ENCODE assay signal across 19 cellular contexts in genomic region chr4:8747467-8747841, GRCh38.
"Had no signal": no experiment of that assay in that cellular context is flagged by ENCODE, and none has a peak within 500 bp of the region (broad histone marks: within the 10 kb centered on the region; RNA-seq: fewer than 3 reads in every experiment).

No MANE protein-coding gene starts in this region.

- H3K27ac ChIP-seq: ascending aorta, esophagus muscularis mucosa, gastroesophageal sphincter, heart left ventricle, ovary, SK-N-MC, tibial artery had no signal

- H3K4me3 ChIP-seq: ascending aorta, esophagus muscularis mucosa, gastroesophageal sphincter, heart left ventricle, ovary, SK-N-MC, tibial artery had no signal

- H3K36me3 ChIP-seq: ascending aorta, esophagus muscularis mucosa, gastroesophageal sphincter, heart left ventricle, ovary, tibial artery had no signal

- FAIRE-seq: endothelial cell of umbilical vein, urothelium cell line had no signal

- H3K27me3 ChIP-seq: ascending aorta, ovary had no signal

- H3K4me1 ChIP-seq: ascending aorta, esophagus muscularis mucosa, gastroesophageal sphincter, heart left ventricle, tibial artery had no signal

- H3K9me3 ChIP-seq: ascending aorta, esophagus muscularis mucosa, heart left ventricle, tibial artery had no signal

- ATAC-seq: gastroesophageal sphincter, heart left ventricle, T-cell, WTC11 had no signal

- DNase-seq: activated CD4-positive, alpha-beta T cell treated with anti-CD3 and anti-CD28 coated beads for 4 hours; activated naive CD4-positive, alpha-beta T cell treated with anti-CD3 and anti-CD28 coated beads for 36 hours; effector CD8-positive, alpha-beta T cell; kidney glomerular epithelial cell; stimulated activated CD4-positive, alpha-beta T cell treated with anti-CD3 and anti-CD28 coated beads, Interleukin-12 subunit alpha, Interleukin-12 subunit beta, amount 100 ng/mL, for 4 hours; stimulated activated CD4-positive, alpha-beta T cell treated with anti-CD3 and anti-CD28 coated beads, Interleukin-1b, Interleukin-23, amount 100 ng/mL, for 48 hours; stimulated activated CD8-positive, alpha-beta memory T cell treated with anti-CD3 and anti-CD28 coated beads, Interleukin-4, amount 100 ng/mL, for 48 hours; stimulated activated naive CD4-positive, alpha-beta T cell; T-cell had no signal
